Comparison of ENCODE assay signal across 11 cellular contexts in the genomic region with DNA sequence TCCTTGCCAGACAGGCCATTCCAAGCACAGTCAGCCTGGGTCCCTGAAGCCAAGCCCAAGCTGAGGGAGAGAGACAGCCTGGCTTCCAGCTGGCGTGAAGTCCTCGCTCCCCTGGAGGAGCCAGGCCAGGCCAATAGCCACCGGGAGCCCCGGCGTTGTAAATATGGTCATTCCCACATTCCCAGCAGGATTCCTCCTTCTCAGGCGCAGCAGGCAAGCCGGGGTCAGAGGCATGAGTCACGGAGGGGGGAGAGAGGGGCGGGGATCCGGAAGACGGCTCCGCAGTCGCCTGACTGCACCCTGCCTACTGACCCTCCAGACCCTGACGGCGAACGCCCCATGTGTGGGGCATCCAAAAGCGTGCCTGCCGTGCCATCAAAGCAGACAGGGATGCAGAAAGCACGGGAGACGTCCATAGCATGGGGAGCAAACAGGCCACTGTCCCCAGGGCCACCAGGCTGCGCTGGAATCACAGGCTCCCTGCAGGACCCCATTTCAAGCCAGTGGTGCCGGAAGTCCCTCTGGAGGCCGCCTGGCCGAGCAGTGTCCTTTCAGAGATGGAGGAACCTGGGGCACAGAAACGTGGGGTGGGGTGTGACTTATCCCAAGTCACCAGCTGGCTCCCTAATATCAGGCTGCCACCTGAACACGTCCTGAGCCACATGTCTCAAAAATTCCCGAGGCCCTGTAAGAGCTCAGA.
DNase-seq lines count a peak whose midpoint lies in the region; ATAC-seq and TF ChIP-seq lines count a peak whose summit lies in the region.
"Had no signal": no experiment of that assay in that cellular context is flagged by ENCODE, and none has a peak within 500 bp of the region (broad histone marks: within the 10 kb centered on the region; RNA-seq: fewer than 3 reads in every experiment).

No MANE protein-coding gene starts in this region.

- DNase-seq in AG04449 (ENCODE audit: low read depth, low spot score) (peak; percentile 62), NT2/D1 (ENCODE audit: low read depth, low spot score) (peak; percentile 63), fibroblast of the conjunctiva (ENCODE audit: low read depth) (peak; percentile 48), NCI-H2171 treated with DMSO at 0.1 percent for 48 hours (lab: John Stamatoyannopoulos, UW) (no peak), SKM-1 treated with dmso at 0.1 percent for 144 hours (lab: John Stamatoyannopoulos, UW; ENCODE audit: unreplicated experiment) (no peak)
- DNase-seq: activated naive CD8-positive, alpha-beta T cell treated with anti-CD3 and anti-CD28 coated beads, Interleukin-2, amount 10 ng/mL, durations not matched to agents 7 days and 5 days; KBM-7; T-cell had no signal

- no peaks in the 10 kb centered on the region for H3K36me3 Mint-ChIP-seq in nephron (ENCODE audit: low read depth)
- H3K36me3 Mint-ChIP-seq: activated naive CD8-positive, alpha-beta T cell treated with anti-CD3 and anti-CD28 coated beads, Interleukin-2, amount 10 ng/mL, durations not matched to agents 7 days and 5 days; T-cell had no signal

- no peaks in the 10 kb centered on the region for H3K36me3 ChIP-seq in NT2/D1 (ENCODE audit: insufficient read depth, insufficient read length, low read length)

- no peaks in the 10 kb centered on the region for H3K9me3 Mint-ChIP-seq in nephron
- H3K9me3 Mint-ChIP-seq: activated naive CD8-positive, alpha-beta T cell treated with anti-CD3 and anti-CD28 coated beads, Interleukin-2, amount 10 ng/mL, durations not matched to agents 7 days and 5 days; T-cell had no signal

- H3K9ac ChIP-seq in NT2/D1 (ENCODE audit: insufficient read length, low read depth): peak overlapping the region; percentile 69

- POLR2A ChIA-PET in AG04449 (lab: Yijun Ruan, JAX): interaction anchor here (0.9 kb wide), 1 partner anchor 52 kb away, joined by 3 read pairs; no protein-coding TSS in a partner anchor

- H3K4me3 Mint-ChIP-seq in nephron: no peak overlapping the region
- H3K4me3 Mint-ChIP-seq: activated naive CD8-positive, alpha-beta T cell treated with anti-CD3 and anti-CD28 coated beads, Interleukin-2, amount 10 ng/mL, durations not matched to agents 7 days and 5 days; T-cell had no signal

- H3K9me3 ChIP-seq in NT2/D1 (ENCODE audit: insufficient read depth, low read length): no peaks in the 10 kb centered on the region

- peak overlapping the region in 2 of 3 experiments; percentile 16 to 39 for H3K27ac Mint-ChIP-seq in nephron
- H3K27ac Mint-ChIP-seq: activated naive CD8-positive, alpha-beta T cell treated with anti-CD3 and anti-CD28 coated beads, Interleukin-2, amount 10 ng/mL, durations not matched to agents 7 days and 5 days; T-cell had no signal

- no peak for ATAC-seq in GM21528 (IDR thresholded peaks at IDR 0.05; ENCODE audit: low FRiP score, unreplicated experiment)
- no peak for ATAC-seq in HG02763 (IDR thresholded peaks at IDR 0.05; ENCODE audit: unreplicated experiment)
- ATAC-seq: T-cell had no signal

- no peak overlapping the region for H3K4me3 ChIP-seq in AG04449 (ENCODE audit: low read depth, low read length)
- no peak overlapping the region for H3K4me3 ChIP-seq in NT2/D1 (ENCODE audit: insufficient read length, low read depth)

- CTCF ChIA-PET in AG04449 (lab: Yijun Ruan, JAX): interaction anchor here (0.9 to 2.1 kb wide), 2 partner anchors 22 to 383 kb away, joined by 3 to 15 read pairs; no protein-coding TSS in a partner anchor

- no peaks in the 10 kb centered on the region for H3K27me3 ChIP-seq in NT2/D1 (ENCODE audit: insufficient read depth, insufficient read length)

- peaks cover 55% of the 10 kb centered on the region for H3K4me1 Mint-ChIP-seq in nephron
- H3K4me1 Mint-ChIP-seq: activated naive CD8-positive, alpha-beta T cell treated with anti-CD3 and anti-CD28 coated beads, Interleukin-2, amount 10 ng/mL, durations not matched to agents 7 days and 5 days; T-cell had no signal

- TF ChIP-seq CTCF in AG04449 (IDR thresholded peaks at IDR 0.05; ENCODE audit: insufficient read depth, low read length, missing control alignments): no peak
- TF ChIP-seq CTCF in nephron (IDR thresholded peaks at IDR 0.05; ENCODE audit: unreplicated experiment in 3 of 3): no peak

- H3K27me3 Mint-ChIP-seq in nephron (ENCODE audit: low read depth): peaks cover 5% of the 10 kb centered on the region

- peaks cover 38% of the 10 kb centered on the region for H3K4me1 ChIP-seq in NT2/D1 (ENCODE audit: insufficient read depth, insufficient read length)

Comparison
In these comparisons a context has a peak if more than half of its experiments do, and no peak if none do; other contexts are left out.
1. DNase-seq: peak in AG04449 (single experiment), NT2/D1 (single experiment) and fibroblast of the conjunctiva (single experiment); none in NCI-H2171 treated with DMSO at 0.1 percent for 48 hours (single experiment) and SKM-1 treated with dmso at 0.1 percent for 144 hours (single experiment).